ENCODE assay signal across 15 cellular contexts in genomic region chr12:93273834-93274705, GRCh38.
DNase-seq lines count a peak whose midpoint lies in the region; ATAC-seq and TF ChIP-seq lines count a peak whose summit lies in the region.
"Had no signal": no experiment of that assay in that cellular context is flagged by ENCODE, and none has a peak within 500 bp of the region (broad histone marks: within the 10 kb centered on the region; RNA-seq: fewer than 3 reads in every experiment).

No MANE protein-coding gene starts in this region.

- H3K36me3 Mint-ChIP-seq in Caco-2 (ENCODE audit: insufficient read depth, unreplicated experiment) (no peaks in the 10 kb centered on the region), brain (peaks cover 10% of the 10 kb centered on the region), neural crest cell (ENCODE audit: low read depth) (no peaks in the 10 kb centered on the region)
- peaks cover 3% of the 10 kb centered on the region for H3K36me3 Mint-ChIP-seq in effector memory CD8-positive, alpha-beta T cell (ENCODE audit: insufficient read depth)

- no peak for TF ChIP-seq CTCF in Caco-2 (IDR thresholded peaks at IDR 0.05; ENCODE audit: insufficient read depth in 1 of 2, low read depth in 1 of 2, low read length in 1 of 2, severe bottlenecking in 1 of 2, unreplicated experiment in 1 of 2)
- TF ChIP-seq CTCF in brain (conservative IDR thresholded peaks at IDR 0.05): no peak
- no peak for TF ChIP-seq CTCF in neural crest cell (conservative IDR thresholded peaks at IDR 0.05)
- TF ChIP-seq CTCF in lower lobe of right lung (IDR thresholded peaks at IDR 0.05): no peak
- no peak for TF ChIP-seq CTCF in PC-3 (conservative IDR thresholded peaks at IDR 0.05; ENCODE audit: low read depth, low read length)

- no peaks in the 10 kb centered on the region for H4K20me1 ChIP-seq in PC-3 (ENCODE audit: low read length)
- H4K20me1 ChIP-seq: BLaER1 treated with 17β-estradiol and CSF1 and Interleukin-3, amounts not matched to agents 10 nM and 100 nM had no signal

- intact Hi-C loops in Caco-2 (cut with micrococcal nuclease; ENCODE audit: unreplicated experiment) (no loop called here), lower lobe of right lung (cut with DNase I) (no loop called here), PC-3 (cut with micrococcal nuclease) (no loop called here)

- ATAC-seq in GM21723 (IDR thresholded peaks at IDR 0.05; ENCODE audit: unreplicated experiment): no peak
- no peak for ATAC-seq in lower lobe of right lung
- ATAC-seq in effector memory CD8-positive, alpha-beta T cell (replicated peaks): no peak
- no peak for ATAC-seq in PC-3
- ATAC-seq: mucosa of descending colon had no signal

- no peaks in the 10 kb centered on the region for H3K9me2 ChIP-seq in PC-3 (replicated peaks; ENCODE audit: low read length)

- H3K4me1 Mint-ChIP-seq in Caco-2 (ENCODE audit: low read depth, unreplicated experiment): peaks cover 6% of the 10 kb centered on the region
- peaks cover 7% of the 10 kb centered on the region for H3K4me1 Mint-ChIP-seq in brain
- H3K4me1 Mint-ChIP-seq in neural crest cell: peaks cover 12% of the 10 kb centered on the region
- peaks cover 0 to 2% of the 10 kb centered on the region in 2 donors for H3K4me1 Mint-ChIP-seq in effector memory CD8-positive, alpha-beta T cell (ENCODE audit: low read depth in 2 of 2)

- no peak overlapping the region for H3K4me2 ChIP-seq in PC-3 (ENCODE audit: low read length)

- no peaks in the 10 kb centered on the region for H3F3A ChIP-seq in PC-3 (ENCODE audit: low read length, unreplicated experiment)

- POLR2A ChIA-PET in Caco-2 (lab: Charles Lee) (no interaction called here), PC-3 (lab: Charles Lee; ENCODE audit: unreplicated experiment) (no interaction called here)

- H3K9ac ChIP-seq in PC-3 (ENCODE audit: low read length): no peak overlapping the region
- H3K9ac ChIP-seq: BLaER1 treated with 17β-estradiol and CSF1 and Interleukin-3, amounts not matched to agents 10 nM and 100 nM had no signal

- BruUV-seq in Caco-2 (replicated peaks; lab: Mats Ljungman, UMichigan): no TSS peak
- no TSS peak for BruUV-seq in PC-3 (replicated peaks; lab: Mats Ljungman, UMichigan)

- H3K27ac ChIP-seq in lower lobe of right lung (no peak overlapping the region), PC-3 (ENCODE audit: low read length) (no peak overlapping the region)
- H3K27ac ChIP-seq: BLaER1 treated with 17β-estradiol and CSF1 and Interleukin-3, amounts not matched to agents 10 nM and 100 nM had no signal

- H3K9me3 ChIP-seq in Caco-2 (no peaks in the 10 kb centered on the region), lower lobe of right lung (peaks cover 3% of the 10 kb centered on the region), PC-3 (ENCODE audit: low read length) (no peaks in the 10 kb centered on the region)
- H3K9me3 ChIP-seq: mucosa of descending colon had no signal

- no peaks in the 10 kb centered on the region for H3K79me2 ChIP-seq in PC-3 (ENCODE audit: low read length)

- H3K4me3 Mint-ChIP-seq in Caco-2 (ENCODE audit: unreplicated experiment) (no peak overlapping the region), brain (peak overlapping the region in 1 of 5 experiments; percentile 54), neural crest cell (no peak overlapping the region)
- no peak overlapping the region for H3K4me3 Mint-ChIP-seq in effector memory CD8-positive, alpha-beta T cell

- DNase-seq in Caco-2 (peak; percentile 10 to 43), neural crest cell (ENCODE audit: low read depth, low spot score) (no peak), lower lobe of right lung (no peak), PC-3 (no peak)
- DNase-seq in Jurkat, Clone E6-1 (ENCODE audit: low read depth, low spot score): peak; percentile 73
- no peak for DNase-seq in effector memory CD8-positive, alpha-beta T cell
- DNase-seq: activated effector memory CD4-positive, alpha-beta T cell treated with Interleukin-2 at 50 U/mL for 16 hours; caudate nucleus; EL; mucosa of descending colon; NCI-H2171; SHP77 treated with DMSO at 0.1 percent for 48 hours had no signal

- no peaks in the 10 kb centered on the region for H3K9me3 Mint-ChIP-seq in Caco-2 (ENCODE audit: unreplicated experiment)
- H3K9me3 Mint-ChIP-seq in brain: peaks cover 5 to 20% (median 9%) of the 10 kb centered on the region in 5 experiments
- no peaks in the 10 kb centered on the region for H3K9me3 Mint-ChIP-seq in neural crest cell
- H3K9me3 Mint-ChIP-seq in effector memory CD8-positive, alpha-beta T cell: no peaks in the 10 kb centered on the region

- no peak overlapping the region for H3K27ac Mint-ChIP-seq in Caco-2 (ENCODE audit: unreplicated experiment)
- peak overlapping the region in 3 of 5 experiments; percentile 29 to 69 (median 54) for H3K27ac Mint-ChIP-seq in brain
- peak overlapping the region; percentile 75 for H3K27ac Mint-ChIP-seq in neural crest cell (ENCODE audit: unreplicated experiment)
- H3K27ac Mint-ChIP-seq in effector memory CD8-positive, alpha-beta T cell: no peak overlapping the region

- H3K4me1 ChIP-seq in Caco-2 (peaks cover 5% of the 10 kb centered on the region), lower lobe of right lung (no peaks in the 10 kb centered on the region), PC-3 (ENCODE audit: insufficient read depth, low read length) (no peaks in the 10 kb centered on the region)

- H3K36me3 ChIP-seq in Caco-2 (ENCODE audit: control insufficient read depth, insufficient read depth, low read length): no peaks in the 10 kb centered on the region
- no peaks in the 10 kb centered on the region for H3K36me3 ChIP-seq in lower lobe of right lung
- H3K36me3 ChIP-seq in PC-3 (ENCODE audit: low read depth, low read length): no peaks in the 10 kb centered on the region
- H3K36me3 ChIP-seq: BLaER1 treated with 17β-estradiol and CSF1 and Interleukin-3, amounts not matched to agents 10 nM and 100 nM had no signal

- H3K27me3 ChIP-seq in Caco-2 (replicated peaks; ENCODE audit: control insufficient read depth, insufficient read depth, low read length) (no peaks in the 10 kb centered on the region), lower lobe of right lung (ENCODE audit: low read depth) (no peaks in the 10 kb centered on the region), PC-3 (ENCODE audit: low read length) (no peaks in the 10 kb centered on the region)
- H3K27me3 ChIP-seq: BLaER1 treated with 17β-estradiol and CSF1 and Interleukin-3, amounts not matched to agents 10 nM and 100 nM had no signal

- no peaks in the 10 kb centered on the region for H3K27me3 Mint-ChIP-seq in Caco-2 (ENCODE audit: insufficient read depth, unreplicated experiment)
- no peaks in the 10 kb centered on the region for H3K27me3 Mint-ChIP-seq in brain
- H3K27me3 Mint-ChIP-seq in neural crest cell (ENCODE audit: low read depth): no peaks in the 10 kb centered on the region
- peaks cover 0 to 6% of the 10 kb centered on the region in 2 donors for H3K27me3 Mint-ChIP-seq in effector memory CD8-positive, alpha-beta T cell

- H3K4me3 ChIP-seq in Caco-2 (ENCODE audit: low read depth, low read length) (no peak overlapping the region), lower lobe of right lung (no peak overlapping the region), PC-3 (ENCODE audit: low read length) (no peak overlapping the region)
- H3K4me3 ChIP-seq in Jurkat, Clone E6-1 (ENCODE audit: low read length): peak overlapping the region; percentile 16; the same call in 1 of the 2 replicates
- H3K4me3 ChIP-seq: BLaER1 treated with 17β-estradiol and CSF1 and Interleukin-3, amounts not matched to agents 10 nM and 100 nM; mucosa of descending colon had no signal

- no peak overlapping the region for H2AFZ ChIP-seq in PC-3 (ENCODE audit: low read length)

- CTCF ChIA-PET in Caco-2 (lab: Charles Lee): no interaction called here
- CTCF ChIA-PET in PC-3 (lab: Charles Lee): no interaction called here

Comparison
In these comparisons a context has a peak if more than half of its experiments do, and no peak if none do; other contexts are left out.
1. DNase-seq: peak in Caco-2 (2 of 2) and Jurkat, Clone E6-1 (single experiment); none in neural crest cell (single experiment), lower lobe of right lung (single experiment), effector memory CD8-positive, alpha-beta T cell (0 of 3) and PC-3 (single experiment).
2. H3K27ac Mint-ChIP-seq: peak in brain (3 of 5) and neural crest cell (single experiment); none in Caco-2 (single experiment) and effector memory CD8-positive, alpha-beta T cell (0 of 2).